Comparison of ENCODE assay signal across 8 cellular contexts in genomic region chr1:144913977-144914734, GRCh38.
A peak's percentile ranks its signal among the peaks of the same experiment; 100 is the strongest.
DNase-seq lines count a peak whose midpoint lies in the region; ATAC-seq and TF ChIP-seq lines count a peak whose summit lies in the region.
"Not testable (repeated sequence)": the region's sequence is repeated elsewhere in the genome, so short reads cannot be mapped to it uniquely, and the experiment has no call there.

No MANE protein-coding gene starts in this region.

- H3K36me3 Mint-ChIP-seq in GM23338 (ENCODE audit: low read depth); T-helper 17 cell (ENCODE audit: low read depth); activated T-helper 17 cell treated with anti-CD3 and anti-CD28 coated beads, Interleukin-2, amount 50 U/mL, for 72 hours (ENCODE audit: low read depth): not testable (repeated sequence)

- H3K4me3 ChIP-seq in GM23338, mucosa of descending colon: not testable (repeated sequence)

- H2AFZ ChIP-seq in GM23338 = not testable (repeated sequence)

- not testable (repeated sequence) for H3K9me2 ChIP-seq in GM23338 (ENCODE audit: insufficient read depth)

- H4K20me1 ChIP-seq in GM23338 (replicated peaks; ENCODE audit: insufficient read depth) = not testable (repeated sequence)

- not testable (repeated sequence) for H3K4me1 ChIP-seq in GM23338 (ENCODE audit: insufficient read depth); mucosa of descending colon (ENCODE audit: low read depth)

- not testable (repeated sequence) for H3K27ac ChIP-seq in GM23338 (ENCODE audit: low read depth)

- H3K9me3 Mint-ChIP-seq in GM23338; activated T-helper 17 cell treated with anti-CD3 and anti-CD28 coated beads, Interleukin-2, amount 50 U/mL, for 72 hours; stimulated activated naive CD8-positive, alpha-beta T cell treated with anti-CD3 and anti-CD28 coated beads, Interleukin-15, amount 100 ng/mL, for 72 hours: not testable (repeated sequence)

- not testable (repeated sequence) for DNase-seq in GM23338 (ENCODE audit: low spot score); T-helper 17 cell; mucosa of descending colon
- peak in 1 of 2 donors; percentile 42 for DNase-seq in stimulated activated naive CD8-positive, alpha-beta T cell treated with anti-CD3 and anti-CD28 coated beads, Interleukin-15, amount 100 ng/mL, for 72 hours

- not testable (repeated sequence) for H3K4me2 ChIP-seq in GM23338

- H3K27me3 ChIP-seq in GM23338 (ENCODE audit: insufficient read depth) = not testable (repeated sequence)

- H3K79me2 ChIP-seq in GM23338 (replicated peaks; ENCODE audit: insufficient read depth) = not testable (repeated sequence)

- not testable (repeated sequence) for H3K4me3 Mint-ChIP-seq in GM23338; T-helper 17 cell; activated T-helper 17 cell treated with anti-CD3 and anti-CD28 coated beads, Interleukin-2, amount 50 U/mL, for 72 hours; stimulated activated naive CD8-positive, alpha-beta T cell treated with anti-CD3 and anti-CD28 coated beads, Interleukin-15, amount 100 ng/mL, for 72 hours

- not testable (repeated sequence) for H3K36me3 ChIP-seq in GM23338 (ENCODE audit: insufficient read depth); mucosa of descending colon (ENCODE audit: low read depth)

- not testable (repeated sequence) for TF ChIP-seq CTCF in GM23338 (conservative IDR thresholded peaks at IDR 0.05; ENCODE audit: low read depth in 2 of 2); mucosa of descending colon (IDR thresholded peaks at IDR 0.05)

- intact Hi-C loops in mucosa of descending colon (cut with DNase I, micrococcal nuclease) = not testable (repeated sequence)

- ATAC-seq in GM18907 (IDR thresholded peaks at IDR 0.05; ENCODE audit: unreplicated experiment) = peak; percentile 79
- ATAC-seq in GM23338 = peak; percentile 59
- ATAC-seq in HG02938 (IDR thresholded peaks at IDR 0.05; ENCODE audit: unreplicated experiment) = peak; percentile 48
- peak; percentile 64 for ATAC-seq in T-helper 17 cell
- peak; percentile 46 for ATAC-seq in activated T-helper 17 cell treated with anti-CD3 and anti-CD28 coated beads, Interleukin-2, amount 50 U/mL, for 72 hours (replicated peaks)
- peak; percentile 39 for ATAC-seq in esophagus mucosa
- ATAC-seq in mucosa of descending colon = peak; percentile 22
- ATAC-seq in stimulated activated naive CD8-positive, alpha-beta T cell treated with anti-CD3 and anti-CD28 coated beads, Interleukin-15, amount 100 ng/mL, for 72 hours = peak; percentile 88

- H3K27ac Mint-ChIP-seq in GM23338; T-helper 17 cell; activated T-helper 17 cell treated with anti-CD3 and anti-CD28 coated beads, Interleukin-2, amount 50 U/mL, for 72 hours; stimulated activated naive CD8-positive, alpha-beta T cell treated with anti-CD3 and anti-CD28 coated beads, Interleukin-15, amount 100 ng/mL, for 72 hours: not testable (repeated sequence)

- H3K4me1 Mint-ChIP-seq in GM23338; T-helper 17 cell; activated T-helper 17 cell treated with anti-CD3 and anti-CD28 coated beads, Interleukin-2, amount 50 U/mL, for 72 hours; stimulated activated naive CD8-positive, alpha-beta T cell treated with anti-CD3 and anti-CD28 coated beads, Interleukin-15, amount 100 ng/mL, for 72 hours: not testable (repeated sequence)

- not testable (repeated sequence) for H3K9me3 ChIP-seq in T-helper 17 cell (ENCODE audit: control insufficient read depth, low read length, poor library complexity, severe bottlenecking); mucosa of descending colon

- not testable (repeated sequence) for H3F3A ChIP-seq in GM23338 (replicated peaks; ENCODE audit: low read depth)

- H3K27me3 Mint-ChIP-seq in GM23338 (ENCODE audit: insufficient read depth, low read depth, poor library complexity); T-helper 17 cell; activated T-helper 17 cell treated with anti-CD3 and anti-CD28 coated beads, Interleukin-2, amount 50 U/mL, for 72 hours; stimulated activated naive CD8-positive, alpha-beta T cell treated with anti-CD3 and anti-CD28 coated beads, Interleukin-15, amount 100 ng/mL, for 72 hours: not testable (repeated sequence)

Comparison
In these comparisons a context has a peak if more than half of its experiments do, and no peak if none do; other contexts are left out.
1. ATAC-seq: peak in every context shown above with its lines; median percentile 88 in stimulated activated naive CD8-positive, alpha-beta T cell treated with anti-CD3 and anti-CD28 coated beads, Interleukin-15, amount 100 ng/mL, for 72 hours; 79 in GM18907; 64 in T-helper 17 cell; 59 in GM23338; 48 in HG02938; 46 in activated T-helper 17 cell treated with anti-CD3 and anti-CD28 coated beads, Interleukin-2, amount 50 U/mL, for 72 hours; 39 in esophagus mucosa; 22 in mucosa of descending colon.